In genomic region chr2:189783451-189783926, GRCh38 we compare ENCODE assay signal across 8 cellular contexts. TPM values are rescaled to one million over a fixed set of nuclear protein-coding genes. Genes with fewer than 3 reads are reported as not detected.
DNase-seq lines count a peak whose midpoint lies in the region; ATAC-seq and TF ChIP-seq lines count a peak whose summit lies in the region.

No MANE protein-coding gene starts in this region.

- H3K27ac Mint-ChIP-seq in stimulated activated naive CD8-positive, alpha-beta T cell treated with anti-CD3 and anti-CD28 coated beads, Interleukin-15, Interleukin-2, amounts not matched to agents 100 ng/mL and 50 ng/mL, for 24 hours, result peak overlapping the region; percentile 90

- H3K4me3 ChIP-seq in brain microvascular endothelial cell (ENCODE audit: low read depth, low read length) (peak overlapping the region; percentile 91), kidney epithelial cell (ENCODE audit: low read depth, low read length) (peak overlapping the region; percentile 93), stomach (peak overlapping the region; percentile 58 to 73 (median 64))

- H3K27me3 Mint-ChIP-seq in stimulated activated naive CD8-positive, alpha-beta T cell treated with anti-CD3 and anti-CD28 coated beads, Interleukin-15, Interleukin-2, amounts not matched to agents 100 ng/mL and 50 ng/mL, for 24 hours, result no peaks in the 10 kb centered on the region

- no peaks in the 10 kb centered on the region for H3K9me3 ChIP-seq in stomach

- peaks cover 19% of the 10 kb centered on the region for H3K36me3 ChIP-seq in brain microvascular endothelial cell (replicated peaks)
- H3K36me3 ChIP-seq in kidney epithelial cell (ENCODE audit: control insufficient read depth, insufficient read depth, low read length), result no peaks in the 10 kb centered on the region
- H3K36me3 ChIP-seq in stomach, result peaks cover 14 to 38% (median 26%) of the 10 kb centered on the region in 4 donors

- H3K4me3 Mint-ChIP-seq in stimulated activated naive CD8-positive, alpha-beta T cell treated with anti-CD3 and anti-CD28 coated beads, Interleukin-15, Interleukin-2, amounts not matched to agents 100 ng/mL and 50 ng/mL, for 24 hours, result peak overlapping the region; percentile 93

- DNase-seq in stimulated activated naive CD8-positive, alpha-beta T cell treated with anti-CD3 and anti-CD28 coated beads, Interleukin-15, Interleukin-2, amounts not matched to agents 100 U/mL and 50 U/mL, for 24 hours, result no peak
- DNase-seq in NCI-H526 (lab: John Stamatoyannopoulos, UW) (peak; percentile 60 to 80), brain microvascular endothelial cell (no peak), kidney epithelial cell (ENCODE audit: low read depth) (no peak), stomach (no peak), mucosa of gallbladder (ENCODE audit: low spot score) (no peak)

- TF ChIP-seq POLR2A in stomach (IDR thresholded peaks at IDR 0.05), result no peak

- TF ChIP-seq EP300 in stomach (IDR thresholded peaks at IDR 0.05), result no peak

- peaks cover 65% of the 10 kb centered on the region for H3K36me3 Mint-ChIP-seq in stimulated activated naive CD8-positive, alpha-beta T cell treated with anti-CD3 and anti-CD28 coated beads, Interleukin-15, Interleukin-2, amounts not matched to agents 100 ng/mL and 50 ng/mL, for 24 hours (ENCODE audit: low read depth)

- intact Hi-C loops in stomach (cut with DNase I; ENCODE audit: low total_unique reads), result no loop called here

- H3K4me1 ChIP-seq in stomach, result peaks cover 23 to 59% (median 39%) of the 10 kb centered on the region in 4 donors

- peaks cover 66% of the 10 kb centered on the region for H3K4me1 Mint-ChIP-seq in stimulated activated naive CD8-positive, alpha-beta T cell treated with anti-CD3 and anti-CD28 coated beads, Interleukin-15, Interleukin-2, amounts not matched to agents 100 ng/mL and 50 ng/mL, for 24 hours (ENCODE audit: low read depth)

- WGBS in stomach, 5 donors, result 0 to 1% (median 1%) methylated on average over 17 of the region's 17 CpGs

- H3K27me3 ChIP-seq in brain microvascular endothelial cell (replicated peaks) (no peaks in the 10 kb centered on the region), kidney epithelial cell (ENCODE audit: control insufficient read depth, insufficient read depth, low read length) (no peaks in the 10 kb centered on the region), stomach (no peaks in the 10 kb centered on the region)

- no peaks in the 10 kb centered on the region for H3K9me3 Mint-ChIP-seq in stimulated activated naive CD8-positive, alpha-beta T cell treated with anti-CD3 and anti-CD28 coated beads, Interleukin-15, Interleukin-2, amounts not matched to agents 100 ng/mL and 50 ng/mL, for 24 hours

- ATAC-seq in stimulated activated naive CD8-positive, alpha-beta T cell treated with anti-CD3 and anti-CD28 coated beads, Interleukin-15, Interleukin-2, amounts not matched to agents 100 U/mL and 50 U/mL, for 24 hours, result no peak
- peak; percentile 13 for ATAC-seq in HG02870 (IDR thresholded peaks at IDR 0.05; ENCODE audit: unreplicated experiment)

- in situ Hi-C loops in brain microvascular endothelial cell (cut with HindIII; ENCODE audit: low pct_ligation_motif_present, low sequenced_read_pairs), result no loop called here

- TF ChIP-seq CTCF in brain microvascular endothelial cell (IDR thresholded peaks at IDR 0.05; ENCODE audit: low read depth, low read length, missing control alignments) (no peak), kidney epithelial cell (IDR thresholded peaks at IDR 0.05; ENCODE audit: insufficient read depth, low read length, poor library complexity, severe bottlenecking) (no peak), stomach (IDR thresholded peaks at IDR 0.05) (no peak)

- H3K27ac ChIP-seq in brain microvascular endothelial cell, result peak overlapping the region; percentile 89
- peak overlapping the region; percentile 87 to 98 (median 97) for H3K27ac ChIP-seq in stomach

RNA-seq across cellular contexts. Expression of gene ORMDL1, which starts 0.7 kb away (rescaled TPM):
- total RNA-seq in kidney epithelial cell (75.2 and 79.1 TPM in 2 replicates), stomach (100 to 1,000 TPM in 2 of 5 donors, 10 to 100 TPM in 3; 25.8 to 115 (median 75.9) TPM), mucosa of gallbladder (41.1 TPM)
- polyA plus RNA-seq in stomach, result 10 to 100 TPM; 25.2 to 70.6 (median 26.3) TPM

RNA-seq across cellular contexts. Expression of gene PMS1, which starts 0.8 kb away (rescaled TPM):
- total RNA-seq in kidney epithelial cell (14.4 and 18.8 TPM in 2 replicates), stomach (10 to 100 TPM; 12.2 to 40.8 (median 19.8) TPM), mucosa of gallbladder (19.6 TPM)
- polyA plus RNA-seq in stomach, result 1 to 10 TPM; 4.0 to 7.6 (median 6.0) TPM

RNA-seq across cellular contexts. Expression of gene OSGEPL1, which starts 20.9 kb away (rescaled TPM):
- 6.8 and 9.0 TPM in 2 replicates for total RNA-seq in kidney epithelial cell
- total RNA-seq in stomach, result 1 to 10 TPM in 4 of 5 donors, not detected in 1; 1.3 to 9.0 (median 6.1) TPM
- 1 to 10 TPM; 1.8 to 4.2 (median 2.5) TPM for polyA plus RNA-seq in stomach
- total RNA-seq in mucosa of gallbladder, result 6.3 TPM

Comparison
In these comparisons a context has a peak if more than half of its experiments do, and no peak if none do; other contexts are left out.
1. DNase-seq: peak in NCI-H526 (2 of 2); none in stimulated activated naive CD8-positive, alpha-beta T cell treated with anti-CD3 and anti-CD28 coated beads, Interleukin-15, Interleukin-2, amounts not matched to agents 100 U/mL and 50 U/mL, for 24 hours (single experiment), brain microvascular endothelial cell (single experiment), kidney epithelial cell (single experiment), stomach (single experiment) and mucosa of gallbladder (single experiment).
2. Peak in every context shown above with its lines, with median percentiles within 50 percentile points of each other: H3K4me3 ChIP-seq.